Comparison of ENCODE assay signal across 13 cellular contexts in genomic region chr3:150252462-150252861, GRCh38.
DNase-seq lines count a peak whose midpoint lies in the region; ATAC-seq and TF ChIP-seq lines count a peak whose summit lies in the region.
"Had no signal": no experiment of that assay in that cellular context is flagged by ENCODE, and none has a peak within 500 bp of the region (broad histone marks: within the 10 kb centered on the region; RNA-seq: fewer than 3 reads in every experiment).

No MANE protein-coding gene starts in this region.

- H3K36me3 Mint-ChIP-seq in WTC11: no peaks in the 10 kb centered on the region
- H3K36me3 Mint-ChIP-seq: activated CD4-positive, alpha-beta memory T cell treated with anti-CD3 and anti-CD28 coated beads for 36 hours had no signal

- DNase-seq in ELR (ENCODE audit: low read depth) (peak; percentile 22), fibroblast of the conjunctiva (ENCODE audit: low read depth) (peak; percentile 70), osteoblast (ENCODE audit: insufficient read length, low spot score, missing footprints) (peak; percentile 39), HEK293T (ENCODE audit: extremely low spot score) (no peak), WTC11 (ENCODE audit: low spot score) (no peak)
- DNase-seq in activated CD8-positive, alpha-beta memory T cell treated with anti-CD3 and anti-CD28 coated beads, Interleukin-2, amount 50 U/mL, for 4 hours: no peak
- DNase-seq: activated CD4-positive, alpha-beta memory T cell treated with anti-CD3 and anti-CD28 coated beads for 36 hours; activated naive CD4-positive, alpha-beta T cell treated with anti-CD3 and anti-CD28 coated beads for 36 hours; BE2C; NCI-H1105 treated with DMSO at 0.1 percent for 48 hours; stimulated activated CD8-positive, alpha-beta memory T cell treated with anti-CD3 and anti-CD28 coated beads, Interleukin-4, amount 100 ng/mL, for 48 hours had no signal

- TF ChIP-seq CTCF in osteoblast (IDR thresholded peaks at IDR 0.05; ENCODE audit: extremely low read depth, low read depth, low read length) (no peak), WTC11 (IDR thresholded peaks at IDR 0.05) (no peak)

- H3K4me3 ChIP-seq in osteoblast (ENCODE audit: insufficient read depth, low read length): no peak overlapping the region

- no peak overlapping the region for H3K27ac Mint-ChIP-seq in WTC11
- H3K27ac Mint-ChIP-seq: activated CD4-positive, alpha-beta memory T cell treated with anti-CD3 and anti-CD28 coated beads for 36 hours; activated naive CD4-positive, alpha-beta T cell treated with anti-CD3 and anti-CD28 coated beads for 36 hours had no signal

- H3K27me3 Mint-ChIP-seq in WTC11 (ENCODE audit: low read depth): no peaks in the 10 kb centered on the region

- ATAC-seq in HG02759 (IDR thresholded peaks at IDR 0.05; ENCODE audit: unreplicated experiment): no peak
- ATAC-seq in WTC11: no peak

- no peaks in the 10 kb centered on the region for H3K9me3 ChIP-seq in osteoblast (ENCODE audit: low read depth, low read length)
- H3K9me3 ChIP-seq: BE2C had no signal

- no peaks in the 10 kb centered on the region for H3K36me3 ChIP-seq in osteoblast (ENCODE audit: insufficient read depth, low read length)
- H3K36me3 ChIP-seq: BE2C had no signal

- H4K20me1 ChIP-seq in osteoblast (ENCODE audit: insufficient read depth, low read length): no peaks in the 10 kb centered on the region

- peak overlapping the region; percentile 24 for H3K4me2 ChIP-seq in osteoblast (ENCODE audit: insufficient read depth, low read length)

- POLR2A ChIA-PET in HEK293T (lab: Yijun Ruan, JAX): no interaction called here
- POLR2A ChIA-PET in WTC11 (lab: Charles Lee): no interaction called here

- H3K9me3 Mint-ChIP-seq in WTC11: peaks cover 3% of the 10 kb centered on the region; the same call in 1 of the 2 replicates
- H3K9me3 Mint-ChIP-seq: activated CD4-positive, alpha-beta memory T cell treated with anti-CD3 and anti-CD28 coated beads for 36 hours; activated naive CD4-positive, alpha-beta T cell treated with anti-CD3 and anti-CD28 coated beads for 36 hours had no signal

- CTCF ChIA-PET in HEK293T (lab: Yijun Ruan, JAX) (interaction anchor here (0.9 kb wide), 1 partner anchor 9 kb away, joined by 3 read pairs; no protein-coding TSS in a partner anchor), WTC11 (lab: Charles Lee) (interaction anchor here (0.9 kb wide), 1 partner anchor 481 kb away, joined by 7 read pairs; no protein-coding TSS in a partner anchor)

- no peak overlapping the region for H3K4me3 Mint-ChIP-seq in WTC11
- H3K4me3 Mint-ChIP-seq: activated CD4-positive, alpha-beta memory T cell treated with anti-CD3 and anti-CD28 coated beads for 36 hours; activated naive CD4-positive, alpha-beta T cell treated with anti-CD3 and anti-CD28 coated beads for 36 hours had no signal

- H3K79me2 ChIP-seq in osteoblast (ENCODE audit: insufficient read depth, low read length): no peaks in the 10 kb centered on the region

- 25 to 44% (median 34%) methylated on average over 2 of the region's 2 CpGs for WGBS in adipose tissue, 3 donors

- H3K27ac ChIP-seq in adipose tissue (ENCODE audit: low read depth, low read length): peak overlapping the region; percentile 1
- peak overlapping the region; percentile 38 for H3K27ac ChIP-seq in osteoblast (ENCODE audit: low read depth, low read length)

- peaks cover 31% of the 10 kb centered on the region for H3K4me1 Mint-ChIP-seq in WTC11

- H2AFZ ChIP-seq in osteoblast (ENCODE audit: low read length): peak overlapping the region; percentile 49

- no peaks in the 10 kb centered on the region for H3K27me3 ChIP-seq in osteoblast (ENCODE audit: insufficient read depth, low read length)
- H3K27me3 ChIP-seq: BE2C had no signal

- peaks cover 51% of the 10 kb centered on the region for H3K4me1 ChIP-seq in osteoblast (ENCODE audit: insufficient read depth, low read length)

TF ChIP-seq in HEK293T, 16 proteins besides CTCF, POLR2A, EP300 and RAD21:
- TF ChIP-seq CTBP1 (IDR thresholded peaks at IDR 0.05; ENCODE audit: borderline replicate concordance): no peak
- no peak for TF ChIP-seq TARDBP (IDR thresholded peaks at IDR 0.05)
- no peak for TF ChIP-seq BHLHE40 (IDR thresholded peaks at IDR 0.05; ENCODE audit: borderline replicate concordance)
- no peak for TF ChIP-seq FOXA1 (IDR thresholded peaks at IDR 0.05)
- TF ChIP-seq PKNOX1 (IDR thresholded peaks at IDR 0.05): no peak
- no peak for TF ChIP-seq ARNT (IDR thresholded peaks at IDR 0.05)
- no peak for TF ChIP-seq NFRKB (IDR thresholded peaks at IDR 0.05)
- no peak for TF ChIP-seq SUZ12 (IDR thresholded peaks at IDR 0.05)
- no peak for TF ChIP-seq FOXK2 (IDR thresholded peaks at IDR 0.05)
- no peak for TF ChIP-seq LEF1 (IDR thresholded peaks at IDR 0.05; ENCODE audit: borderline replicate concordance)
- no peak for TF ChIP-seq ELF4 (IDR thresholded peaks at IDR 0.05)
- no peak for TF ChIP-seq ZNF384 (IDR thresholded peaks at IDR 0.05)
- no peak for TF ChIP-seq SP1 (IDR thresholded peaks at IDR 0.05)
- no peak for TF ChIP-seq L3MBTL2 (conservative IDR thresholded peaks at IDR 0.05)

TF ChIP-seq in WTC11, 78 proteins besides CTCF, POLR2A, EP300 and RAD21 (continues in another document):
- TF ChIP-seq MXD4 (CRISPR knock-in tag; IDR thresholded peaks at IDR 0.05; ENCODE audit: borderline replicate concordance) (no peak), ZNF263 (CRISPR knock-in tag; IDR thresholded peaks at IDR 0.05; ENCODE audit: low read depth) (no peak), IRF2 (CRISPR knock-in tag; IDR thresholded peaks at IDR 0.05; ENCODE audit: borderline replicate concordance, low read depth) (no peak), IRF1 (CRISPR knock-in tag; IDR thresholded peaks at IDR 0.05) (no peak), EMX1 (CRISPR knock-in tag; IDR thresholded peaks at IDR 0.05) (no peak), HMGA2 (CRISPR knock-in tag; IDR thresholded peaks at IDR 0.05) (no peak), CREB1 (CRISPR knock-in tag; IDR thresholded peaks at IDR 0.05) (no peak), NR2C2 (CRISPR knock-in tag; IDR thresholded peaks at IDR 0.05) (no peak), ZNF281 (CRISPR knock-in tag; IDR thresholded peaks at IDR 0.05) (no peak), ETV6 (CRISPR knock-in tag; IDR thresholded peaks at IDR 0.05) (no peak), USF2 (CRISPR knock-in tag; IDR thresholded peaks at IDR 0.05) (no peak), ZNF671 (CRISPR knock-in tag; IDR thresholded peaks at IDR 0.05) (no peak), ATF3 (CRISPR knock-in tag; conservative IDR thresholded peaks at IDR 0.05) (no peak), USF1 (CRISPR knock-in tag; IDR thresholded peaks at IDR 0.05) (no peak), E2F1 (CRISPR knock-in tag; IDR thresholded peaks at IDR 0.05) (no peak)

Comparison
In these comparisons a context has a peak if more than half of its experiments do, and no peak if none do; other contexts are left out.
1. DNase-seq: peak in ELR (single experiment), fibroblast of the conjunctiva (single experiment) and osteoblast (single experiment); none in HEK293T (single experiment), activated CD8-positive, alpha-beta memory T cell treated with anti-CD3 and anti-CD28 coated beads, Interleukin-2, amount 50 U/mL, for 4 hours (single experiment) and WTC11 (single experiment).